ENCODE assay signal across 16 cellular contexts in genomic region chr11:109033627-109034340, GRCh38.
DNase-seq lines count a peak whose midpoint lies in the region; TF ChIP-seq lines count a peak whose summit lies in the region.
"Had no signal": no experiment of that assay in that cellular context is flagged by ENCODE, and none has a peak within 500 bp of the region (broad histone marks: within the 10 kb centered on the region; RNA-seq: fewer than 3 reads in every experiment).

No MANE protein-coding gene starts in this region.

- DNase-seq in AG09309 (ENCODE audit: low read depth) (peak; percentile 80), LHCN-M2 (ENCODE audit: low read depth) (peak; percentile 87), choroid plexus epithelial cell (ENCODE audit: low read depth) (peak; percentile 90), kidney epithelial cell (ENCODE audit: low read depth) (peak; percentile 43), putamen (ENCODE audit: low spot score) (no peak), glutamatergic neuron (no peak)
- no peak for DNase-seq in activated CD4-positive, alpha-beta T cell treated with anti-CD3 and anti-CD28 coated beads for 48 hours
- DNase-seq in activated T-cell treated with anti-CD3 and anti-CD28 coated beads, Interleukin-2, amount 50 U/mL, for 48 hours: no peak
- DNase-seq: activated naive CD8-positive, alpha-beta T cell treated with anti-CD3 and anti-CD28 coated beads, Interleukin-2, amount 10 ng/mL, durations not matched to agents 7 days and 5 days; CD4-positive, CD25-positive, alpha-beta regulatory T cell; effector CD8-positive, alpha-beta T cell; GF-D8; mesenchymal stem cell; NCI-H146; pancreas had no signal

- H3K4me3 ChIP-seq in AG09309 (ENCODE audit: control insufficient read depth, low read depth, low read length) (no peak overlapping the region), choroid plexus epithelial cell (ENCODE audit: low read depth, low read length) (no peak overlapping the region), kidney epithelial cell (ENCODE audit: low read depth, low read length) (no peak overlapping the region)
- H3K4me3 ChIP-seq: pancreas, SK-N-MC had no signal

- H3K27me3 Mint-ChIP-seq in glutamatergic neuron (ENCODE audit: unreplicated experiment): no peaks in the 10 kb centered on the region
- H3K27me3 Mint-ChIP-seq: activated naive CD8-positive, alpha-beta T cell treated with anti-CD3 and anti-CD28 coated beads, Interleukin-2, amount 10 ng/mL, durations not matched to agents 7 days and 5 days; CD4-positive, CD25-positive, alpha-beta regulatory T cell had no signal

- H3K36me3 Mint-ChIP-seq in glutamatergic neuron (ENCODE audit: unreplicated experiment): no peaks in the 10 kb centered on the region
- H3K36me3 Mint-ChIP-seq: activated naive CD8-positive, alpha-beta T cell treated with anti-CD3 and anti-CD28 coated beads, Interleukin-2, amount 10 ng/mL, durations not matched to agents 7 days and 5 days; CD4-positive, CD25-positive, alpha-beta regulatory T cell had no signal

- no peaks in the 10 kb centered on the region for H3K36me3 ChIP-seq in kidney epithelial cell (ENCODE audit: control insufficient read depth, insufficient read depth, low read length)
- H3K36me3 ChIP-seq: pancreas had no signal

- H3K9me3 Mint-ChIP-seq in glutamatergic neuron (ENCODE audit: unreplicated experiment): no peaks in the 10 kb centered on the region

- no peak for TF ChIP-seq CTCF in AG09309 (IDR thresholded peaks at IDR 0.05; ENCODE audit: control insufficient read depth, insufficient read depth, low read depth, low read length, missing control alignments)
- TF ChIP-seq CTCF in choroid plexus epithelial cell (conservative IDR thresholded peaks at IDR 0.05; ENCODE audit: low read depth, low read length): no peak
- TF ChIP-seq CTCF in kidney epithelial cell (IDR thresholded peaks at IDR 0.05; ENCODE audit: insufficient read depth, low read length, poor library complexity, severe bottlenecking): no peak
- TF ChIP-seq CTCF in glutamatergic neuron (IDR thresholded peaks at IDR 0.05; ENCODE audit: partially characterized antibody, unreplicated experiment): no peak

- H3K4me3 Mint-ChIP-seq in glutamatergic neuron (ENCODE audit: unreplicated experiment): no peak overlapping the region
- H3K4me3 Mint-ChIP-seq: activated naive CD8-positive, alpha-beta T cell treated with anti-CD3 and anti-CD28 coated beads, Interleukin-2, amount 10 ng/mL, durations not matched to agents 7 days and 5 days; CD4-positive, CD25-positive, alpha-beta regulatory T cell had no signal

- H3K4me1 Mint-ChIP-seq in glutamatergic neuron (ENCODE audit: low read depth, unreplicated experiment): no peaks in the 10 kb centered on the region
- H3K4me1 Mint-ChIP-seq: activated naive CD8-positive, alpha-beta T cell treated with anti-CD3 and anti-CD28 coated beads, Interleukin-2, amount 10 ng/mL, durations not matched to agents 7 days and 5 days; CD4-positive, CD25-positive, alpha-beta regulatory T cell had no signal

- H3K27me3 ChIP-seq in kidney epithelial cell (ENCODE audit: control insufficient read depth, insufficient read depth, low read length): no peaks in the 10 kb centered on the region
- H3K27me3 ChIP-seq: pancreas had no signal

- no peak overlapping the region for H3K27ac Mint-ChIP-seq in glutamatergic neuron (ENCODE audit: unreplicated experiment)
- H3K27ac Mint-ChIP-seq: activated naive CD8-positive, alpha-beta T cell treated with anti-CD3 and anti-CD28 coated beads, Interleukin-2, amount 10 ng/mL, durations not matched to agents 7 days and 5 days; CD4-positive, CD25-positive, alpha-beta regulatory T cell had no signal

Comparison
In these comparisons a context has a peak if more than half of its experiments do, and no peak if none do; other contexts are left out.
1. DNase-seq: peak in AG09309 (single experiment), LHCN-M2 (single experiment), choroid plexus epithelial cell (single experiment) and kidney epithelial cell (single experiment); none in putamen (single experiment), glutamatergic neuron (single experiment), activated CD4-positive, alpha-beta T cell treated with anti-CD3 and anti-CD28 coated beads for 48 hours (single experiment) and activated T-cell treated with anti-CD3 and anti-CD28 coated beads, Interleukin-2, amount 50 U/mL, for 48 hours (0 of 2).